ENCODE assay signal across 14 cellular contexts in genomic region chr6:127971386-127971785, GRCh38.
A peak's percentile ranks its signal among the peaks of the same experiment; 100 is the strongest.
DNase-seq lines count a peak whose midpoint lies in the region; ATAC-seq and TF ChIP-seq lines count a peak whose summit lies in the region.
"Had no signal": no experiment of that assay in that cellular context is flagged by ENCODE, and none has a peak within 500 bp of the region (broad histone marks: within the 10 kb centered on the region; RNA-seq: fewer than 3 reads in every experiment).

No MANE protein-coding gene starts in this region.

- peaks cover 78% of the 10 kb centered on the region for H3K4me1 Mint-ChIP-seq in activated naive CD4-positive, alpha-beta T cell treated with anti-CD3 and anti-CD28 coated beads, Interleukin-2, amount 50 U/mL, for 24 hours
- peaks cover 81% of the 10 kb centered on the region for H3K4me1 Mint-ChIP-seq in activated naive CD8-positive, alpha-beta T cell treated with anti-CD3 and anti-CD28 coated beads, Interleukin-2, amount 50 U/mL, for 24 hours
- peaks cover 46% of the 10 kb centered on the region for H3K4me1 Mint-ChIP-seq in stimulated activated effector memory CD8-positive, alpha-beta T cell treated with anti-CD3 and anti-CD28 coated beads, Interleukin-12 subunit alpha, Interleukin-12 subunit beta, amount 100 ng/mL, for 72 hours
- H3K4me1 Mint-ChIP-seq: nephron progenitor cell had no signal

- H3K4me1 ChIP-seq in Peyer's patch, result no peaks in the 10 kb centered on the region

- ATAC-seq in activated naive CD8-positive, alpha-beta T cell treated with anti-CD3 and anti-CD28 coated beads, Interleukin-2, amount 50 U/mL, for 24 hours, result no peak
- ATAC-seq in stimulated activated effector memory CD8-positive, alpha-beta T cell treated with anti-CD3 and anti-CD28 coated beads, Interleukin-12 subunit alpha, Interleukin-12 subunit beta, amount 100 ng/mL, for 72 hours, result no peak
- ATAC-seq in GM21717 (IDR thresholded peaks at IDR 0.05; ENCODE audit: unreplicated experiment), result no peak

- H3K4me3 Mint-ChIP-seq in activated naive CD4-positive, alpha-beta T cell treated with anti-CD3 and anti-CD28 coated beads, Interleukin-2, amount 50 U/mL, for 24 hours, result peak overlapping the region; percentile 88
- H3K4me3 Mint-ChIP-seq in activated naive CD8-positive, alpha-beta T cell treated with anti-CD3 and anti-CD28 coated beads, Interleukin-2, amount 50 U/mL, for 24 hours, result peak overlapping the region; percentile 86
- H3K4me3 Mint-ChIP-seq in stimulated activated effector memory CD8-positive, alpha-beta T cell treated with anti-CD3 and anti-CD28 coated beads, Interleukin-12 subunit alpha, Interleukin-12 subunit beta, amount 100 ng/mL, for 72 hours, result peak overlapping the region; percentile 70
- H3K4me3 Mint-ChIP-seq: nephron progenitor cell had no signal

- H3K27me3 Mint-ChIP-seq in activated naive CD4-positive, alpha-beta T cell treated with anti-CD3 and anti-CD28 coated beads, Interleukin-2, amount 50 U/mL, for 24 hours, result no peaks in the 10 kb centered on the region
- no peaks in the 10 kb centered on the region for H3K27me3 Mint-ChIP-seq in activated naive CD8-positive, alpha-beta T cell treated with anti-CD3 and anti-CD28 coated beads, Interleukin-2, amount 50 U/mL, for 24 hours

- peak overlapping the region; percentile 28 to 52 (median 46) for H3K27ac ChIP-seq in Peyer's patch
- H3K27ac ChIP-seq: HL-60 had no signal

- no peaks in the 10 kb centered on the region for H3K27me3 ChIP-seq in Peyer's patch

- no peak for DNase-seq in activated naive CD4-positive, alpha-beta T cell treated with Interleukin-2 at 50 U/mL for 16 hours
- DNase-seq in Peyer's patch, result no peak
- no peak for DNase-seq in activated naive CD8-positive, alpha-beta T cell treated with anti-CD3 and anti-CD28 coated beads, Interleukin-2, amount 50 U/mL, for 24 hours
- DNase-seq in stimulated activated effector memory CD8-positive, alpha-beta T cell treated with anti-CD3 and anti-CD28 coated beads, Interleukin-12 subunit alpha, Interleukin-12 subunit beta, amount 100 ng/mL, for 72 hours (ENCODE audit: low spot score in 2 of 2), result no peak
- DNase-seq in HUDEP-2 (lab: John Stamatoyannopoulos, UW; ENCODE audit: unreplicated experiment in 76 of 76), result no peak
- DNase-seq in NCI-H1105 (lab: John Stamatoyannopoulos, UW), result no peak
- DNase-seq: cerebellar nuclear complex, DMS 273 treated with DMSO at 0.1 percent for 48 hours, NCI-H1436 treated with DMSO at 0.1 percent for 48 hours, nephron progenitor cell, substantia nigra had no signal

- no peak for TF ChIP-seq CTCF in Peyer's patch (IDR thresholded peaks at IDR 0.05)

- peak overlapping the region; percentile 98 for H3K27ac Mint-ChIP-seq in activated naive CD4-positive, alpha-beta T cell treated with anti-CD3 and anti-CD28 coated beads, Interleukin-2, amount 50 U/mL, for 24 hours
- peak overlapping the region; percentile 98 for H3K27ac Mint-ChIP-seq in activated naive CD8-positive, alpha-beta T cell treated with anti-CD3 and anti-CD28 coated beads, Interleukin-2, amount 50 U/mL, for 24 hours
- H3K27ac Mint-ChIP-seq in stimulated activated effector memory CD8-positive, alpha-beta T cell treated with anti-CD3 and anti-CD28 coated beads, Interleukin-12 subunit alpha, Interleukin-12 subunit beta, amount 100 ng/mL, for 72 hours, result peak overlapping the region; percentile 91
- H3K27ac Mint-ChIP-seq: nephron progenitor cell had no signal

- H3K4me3 ChIP-seq in Peyer's patch, result no peak overlapping the region

- H3K36me3 ChIP-seq in Peyer's patch, result peaks cover 0 to 52% (median 0%) of the 10 kb centered on the region in 3 donors

- no peak for TF ChIP-seq POLR2A in Peyer's patch (IDR thresholded peaks at IDR 0.05)

- no peaks in the 10 kb centered on the region for H3K9me3 ChIP-seq in Peyer's patch

- peaks cover 5% of the 10 kb centered on the region for H3K36me3 Mint-ChIP-seq in activated naive CD4-positive, alpha-beta T cell treated with anti-CD3 and anti-CD28 coated beads, Interleukin-2, amount 50 U/mL, for 24 hours
- H3K36me3 Mint-ChIP-seq in activated naive CD8-positive, alpha-beta T cell treated with anti-CD3 and anti-CD28 coated beads, Interleukin-2, amount 50 U/mL, for 24 hours (ENCODE audit: low read depth), result peaks cover 37% of the 10 kb centered on the region
- H3K36me3 Mint-ChIP-seq in stimulated activated effector memory CD8-positive, alpha-beta T cell treated with anti-CD3 and anti-CD28 coated beads, Interleukin-12 subunit alpha, Interleukin-12 subunit beta, amount 100 ng/mL, for 72 hours, result no peaks in the 10 kb centered on the region

- H3K9me3 Mint-ChIP-seq in activated naive CD4-positive, alpha-beta T cell treated with anti-CD3 and anti-CD28 coated beads, Interleukin-2, amount 50 U/mL, for 24 hours, result peaks cover 16% of the 10 kb centered on the region
- H3K9me3 Mint-ChIP-seq in activated naive CD8-positive, alpha-beta T cell treated with anti-CD3 and anti-CD28 coated beads, Interleukin-2, amount 50 U/mL, for 24 hours, result peaks cover 4% of the 10 kb centered on the region
- no peaks in the 10 kb centered on the region for H3K9me3 Mint-ChIP-seq in stimulated activated effector memory CD8-positive, alpha-beta T cell treated with anti-CD3 and anti-CD28 coated beads, Interleukin-12 subunit alpha, Interleukin-12 subunit beta, amount 100 ng/mL, for 72 hours
- H3K9me3 Mint-ChIP-seq: nephron progenitor cell had no signal
